ENCODE assay signal across 16 cellular contexts in genomic region chr6:26600759-26601158, GRCh38. TPM values are rescaled to one million over a fixed set of nuclear protein-coding genes. Genes with fewer than 3 reads are reported as not detected.
DNase-seq lines count a peak whose midpoint lies in the region; ATAC-seq and TF ChIP-seq lines count a peak whose summit lies in the region.
"Had no signal": no experiment of that assay in that cellular context is flagged by ENCODE, and none has a peak within 500 bp of the region (broad histone marks: within the 10 kb centered on the region; RNA-seq: fewer than 3 reads in every experiment).

No MANE protein-coding gene starts in this region.

- no peak for TF ChIP-seq CTCF in CD8-positive, alpha-beta T cell (IDR thresholded peaks at IDR 0.05)
- TF ChIP-seq CTCF in chondrocyte (IDR thresholded peaks at IDR 0.05), result no peak

- CTCF ChIA-PET in CD8-positive, alpha-beta T cell (lab: Charles Lee), result interaction anchor here (0.9 to 1.7 kb wide), 3 partner anchors 260 to 545 kb away, joined by 3 read pairs; no protein-coding TSS in a partner anchor

- no peaks in the 10 kb centered on the region for H3K9me3 Mint-ChIP-seq in activated T-cell treated with anti-CD3 and anti-CD28 coated beads, Interleukin-2, amount 50 U/mL, for 24 hours
- H3K9me3 Mint-ChIP-seq in CD8-positive, alpha-beta T cell, result no peaks in the 10 kb centered on the region
- no peaks in the 10 kb centered on the region for H3K9me3 Mint-ChIP-seq in activated naive CD8-positive, alpha-beta T cell (ENCODE audit: low read depth)
- no peaks in the 10 kb centered on the region for H3K9me3 Mint-ChIP-seq in stimulated activated naive B cell treated with anti-CD40 and anti-IgM and Interleukin-4, amounts not matched to agents 10 μg/mL and 1 μg/mL and 100 μg/mL, for 72 hours
- H3K9me3 Mint-ChIP-seq in chondrocyte (ENCODE audit: low read depth), result no peaks in the 10 kb centered on the region

- POLR2A ChIA-PET in CD8-positive, alpha-beta T cell (lab: Charles Lee), result interaction anchor here (0.6 kb wide), 1 partner anchor 68 kb away, joined by 3 read pairs; no protein-coding TSS in a partner anchor

- no peak for ATAC-seq in CD8-positive, alpha-beta T cell
- no peak for ATAC-seq in stimulated activated naive B cell treated with anti-CD40 and anti-IgM and Interleukin-4, amounts not matched to agents 10 μg/mL and 1 μg/mL and 100 μg/mL, for 72 hours (replicated peaks)

- H3K27ac ChIP-seq in CD8-positive, alpha-beta T cell (ENCODE audit: low read depth, low read length), result no peak overlapping the region
- H3K27ac ChIP-seq: C4-2B had no signal

- H3K4me3 Mint-ChIP-seq in activated T-cell treated with anti-CD3 and anti-CD28 coated beads, Interleukin-2, amount 50 U/mL, for 24 hours, result peak overlapping the region; percentile 48
- no peak overlapping the region for H3K4me3 Mint-ChIP-seq in CD8-positive, alpha-beta T cell
- H3K4me3 Mint-ChIP-seq in activated naive CD8-positive, alpha-beta T cell, result peak overlapping the region; percentile 59
- no peak overlapping the region for H3K4me3 Mint-ChIP-seq in stimulated activated naive B cell treated with anti-CD40 and anti-IgM and Interleukin-4, amounts not matched to agents 10 μg/mL and 1 μg/mL and 100 μg/mL, for 72 hours
- no peak overlapping the region for H3K4me3 Mint-ChIP-seq in chondrocyte (ENCODE audit: unreplicated experiment)

- no peaks in the 10 kb centered on the region for H3K27me3 Mint-ChIP-seq in activated T-cell treated with anti-CD3 and anti-CD28 coated beads, Interleukin-2, amount 50 U/mL, for 24 hours
- H3K27me3 Mint-ChIP-seq in CD8-positive, alpha-beta T cell (ENCODE audit: low read depth), result no peaks in the 10 kb centered on the region
- H3K27me3 Mint-ChIP-seq in activated naive CD8-positive, alpha-beta T cell, result no peaks in the 10 kb centered on the region
- no peaks in the 10 kb centered on the region for H3K27me3 Mint-ChIP-seq in stimulated activated naive B cell treated with anti-CD40 and anti-IgM and Interleukin-4, amounts not matched to agents 10 μg/mL and 1 μg/mL and 100 μg/mL, for 72 hours
- H3K27me3 Mint-ChIP-seq in chondrocyte (ENCODE audit: low read depth), result no peaks in the 10 kb centered on the region

- DNase-seq in activated T-cell treated with anti-CD3 and anti-CD28 coated beads, Interleukin-2, amount 50 U/mL, for 24 hours, result no peak
- no peak for DNase-seq in activated T-cell treated with anti-CD3 and anti-CD28 coated beads, Interleukin-2, amount 50 U/mL, for 1 hour
- DNase-seq in CD8-positive, alpha-beta T cell, result no peak
- no peak for DNase-seq in stimulated activated naive B cell treated with anti-CD40 and anti-IgM and Interleukin-4, amounts not matched to agents 10 μg/mL and 1 μg/mL and 100 μg/mL, for 72 hours
- DNase-seq in chondrocyte (ENCODE audit: low spot score) (no peak), HUDEP-2 (lab: John Stamatoyannopoulos, UW; ENCODE audit: unreplicated experiment in 76 of 76) (no peak)
- DNase-seq: EL, KBM-7, MV-4-11, NCI-H1417 treated with DMSO at 0.1 percent for 48 hours, NCI-H1930, NCI-H446 treated with DMSO at 0.1 percent for 48 hours, NCI-H774, RPMI8226 had no signal

- H3K36me3 ChIP-seq in CD8-positive, alpha-beta T cell (ENCODE audit: insufficient read depth, low read length), result peaks cover 17% of the 10 kb centered on the region

- H3K27me3 ChIP-seq in CD8-positive, alpha-beta T cell (ENCODE audit: insufficient read depth, low read length), result no peaks in the 10 kb centered on the region

- peak overlapping the region; percentile 95 for H3K27ac Mint-ChIP-seq in activated T-cell treated with anti-CD3 and anti-CD28 coated beads, Interleukin-2, amount 50 U/mL, for 24 hours
- H3K27ac Mint-ChIP-seq in CD8-positive, alpha-beta T cell, result peak overlapping the region; percentile 64
- peak overlapping the region; percentile 94 for H3K27ac Mint-ChIP-seq in activated naive CD8-positive, alpha-beta T cell
- peak overlapping the region; percentile 74 for H3K27ac Mint-ChIP-seq in stimulated activated naive B cell treated with anti-CD40 and anti-IgM and Interleukin-4, amounts not matched to agents 10 μg/mL and 1 μg/mL and 100 μg/mL, for 72 hours
- H3K27ac Mint-ChIP-seq in chondrocyte (ENCODE audit: unreplicated experiment), result no peak overlapping the region

- peaks cover 52% of the 10 kb centered on the region for H3K4me1 Mint-ChIP-seq in activated T-cell treated with anti-CD3 and anti-CD28 coated beads, Interleukin-2, amount 50 U/mL, for 24 hours (ENCODE audit: low read depth)
- peaks cover 23% of the 10 kb centered on the region for H3K4me1 Mint-ChIP-seq in CD8-positive, alpha-beta T cell (ENCODE audit: low read depth)
- peaks cover 42% of the 10 kb centered on the region for H3K4me1 Mint-ChIP-seq in activated naive CD8-positive, alpha-beta T cell (ENCODE audit: low read depth)
- peaks cover 27 to 44% of the 10 kb centered on the region in 2 donors for H3K4me1 Mint-ChIP-seq in stimulated activated naive B cell treated with anti-CD40 and anti-IgM and Interleukin-4, amounts not matched to agents 10 μg/mL and 1 μg/mL and 100 μg/mL, for 72 hours
- peaks cover 12% of the 10 kb centered on the region for H3K4me1 Mint-ChIP-seq in chondrocyte (ENCODE audit: low read depth)

- intact Hi-C loops in CD8-positive, alpha-beta T cell (cut with DNase I, micrococcal nuclease), result loop anchor here (5.0 to 10.0 kb wide), 3 partner anchors 554 to 1292 kb away; a partner anchor contains a TSS

- H3K4me1 ChIP-seq in CD8-positive, alpha-beta T cell (ENCODE audit: insufficient read depth, low read length), result peaks cover 12% of the 10 kb centered on the region

- H3K4me3 ChIP-seq in CD8-positive, alpha-beta T cell (ENCODE audit: low read depth, low read length), result no peak overlapping the region

- H3K36me3 Mint-ChIP-seq in activated T-cell treated with anti-CD3 and anti-CD28 coated beads, Interleukin-2, amount 50 U/mL, for 24 hours (ENCODE audit: low read depth), result peaks cover 23% of the 10 kb centered on the region
- H3K36me3 Mint-ChIP-seq in CD8-positive, alpha-beta T cell, result peaks cover 16% of the 10 kb centered on the region
- H3K36me3 Mint-ChIP-seq in activated naive CD8-positive, alpha-beta T cell, result peaks cover 11% of the 10 kb centered on the region
- H3K36me3 Mint-ChIP-seq in stimulated activated naive B cell treated with anti-CD40 and anti-IgM and Interleukin-4, amounts not matched to agents 10 μg/mL and 1 μg/mL and 100 μg/mL, for 72 hours, result peaks cover 8 to 21% of the 10 kb centered on the region in 2 donors
- H3K36me3 Mint-ChIP-seq in chondrocyte (ENCODE audit: low read depth), result peaks cover 12% of the 10 kb centered on the region

- H3K9me3 ChIP-seq in CD8-positive, alpha-beta T cell (ENCODE audit: low read length), result no peaks in the 10 kb centered on the region

RNA-seq across cellular contexts. Expression of gene ABT1, which starts 4.0 kb away (rescaled TPM):
- total RNA-seq in CD8-positive, alpha-beta T cell, result 10 to 100 TPM; 42.5 to 44.2 TPM
- 9.7 to 11.4 TPM (median 10.1 TPM) in 3 replicates for total RNA-seq in chondrocyte

RNA-seq across cellular contexts. Expression of gene ZNF322, which starts 58.8 kb away (rescaled TPM):
- total RNA-seq in CD8-positive, alpha-beta T cell, result under 1 TPM; 0.35 to 0.94 TPM
- 28.2 to 32.0 TPM (median 30.0 TPM) in 3 replicates for total RNA-seq in chondrocyte

Comparison
In these comparisons a context has a peak if more than half of its experiments do, and no peak if none do; other contexts are left out.
1. H3K4me3 Mint-ChIP-seq: peak in activated T-cell treated with anti-CD3 and anti-CD28 coated beads, Interleukin-2, amount 50 U/mL, for 24 hours (single experiment) and activated naive CD8-positive, alpha-beta T cell (single experiment); none in CD8-positive, alpha-beta T cell (single experiment), stimulated activated naive B cell treated with anti-CD40 and anti-IgM and Interleukin-4, amounts not matched to agents 10 μg/mL and 1 μg/mL and 100 μg/mL, for 72 hours (0 of 2) and chondrocyte (single experiment).
2. RNA of gene ZNF322, which starts 58.8 kb away (total RNA-seq): 28.2 to 32.0 TPM in chondrocyte; 0.35 to 0.94 TPM in CD8-positive, alpha-beta T cell; every median in the first group is over 10 times any median in the second.